In the genomic region with DNA sequence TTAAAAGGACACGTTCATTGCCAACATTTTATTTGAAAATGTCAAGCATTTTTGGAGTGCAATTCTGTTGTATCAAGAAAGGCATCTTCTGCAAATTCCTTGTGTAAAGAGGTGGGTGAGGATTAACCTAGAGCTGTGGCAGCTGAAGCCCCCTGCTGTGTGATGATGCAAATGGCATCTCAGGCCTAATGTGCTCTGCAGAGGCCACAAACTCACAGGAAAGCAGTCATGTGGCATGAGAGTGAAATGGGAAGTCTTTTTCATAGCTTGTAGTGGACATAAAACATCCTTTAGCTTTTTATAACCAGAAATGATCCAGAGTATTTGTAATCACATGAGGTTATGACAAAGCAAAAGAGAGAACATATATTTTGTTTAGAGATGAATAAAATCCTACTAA, we compare ENCODE assay signal across 10 cellular contexts. TPM values are rescaled to one million over a fixed set of nuclear protein-coding genes. Genes with fewer than 3 reads are reported as not detected.
DNase-seq lines count a peak whose midpoint lies in the region; ATAC-seq and TF ChIP-seq lines count a peak whose summit lies in the region.
"Had no signal": no experiment of that assay in that cellular context is flagged by ENCODE, and none has a peak within 500 bp of the region (broad histone marks: within the 10 kb centered on the region; RNA-seq: fewer than 3 reads in every experiment).

No MANE protein-coding gene starts in this region.

- H3K79me2 ChIP-seq in hepatocyte: no peaks in the 10 kb centered on the region

- no peak overlapping the region for H3K4me3 ChIP-seq in NB4 (ENCODE audit: low read depth, low read length)
- no peak overlapping the region for H3K4me3 ChIP-seq in hepatocyte
- H3K4me3 ChIP-seq: esophagus muscularis mucosa had no signal

- H3K4me2 ChIP-seq in hepatocyte: no peak overlapping the region

- H3K27me3 ChIP-seq in hepatocyte: peaks cover 41% of the 10 kb centered on the region

- H3K9me2 ChIP-seq in hepatocyte (replicated peaks; ENCODE audit: insufficient read depth): no peaks in the 10 kb centered on the region

- TF ChIP-seq POLR2A in NB4 (IDR thresholded peaks at IDR 0.05; ENCODE audit: extremely low read depth, insufficient read length): no peak

- H2AFZ ChIP-seq in hepatocyte: no peak overlapping the region

- no peaks in the 10 kb centered on the region for H3K36me3 ChIP-seq in hepatocyte (replicated peaks; ENCODE audit: insufficient read depth, low read depth)
- H3K36me3 ChIP-seq: esophagus muscularis mucosa had no signal

- peaks cover 2% of the 10 kb centered on the region for H3K4me1 ChIP-seq in hepatocyte (ENCODE audit: insufficient read depth)

- 18% methylated on average over 1 of the region's 1 CpG for WGBS in hepatocyte (ENCODE audit: low lambda C conversion rate, missing lambda C conversion rate)

- DNase-seq in Daoy (ENCODE audit: low read depth): peak; percentile 2
- DNase-seq in NB4 (ENCODE audit: low read depth): peak; percentile 47
- DNase-seq in midbrain (lab: John Stamatoyannopoulos, UW): peak; percentile 60
- DNase-seq in hepatocyte (ENCODE audit: low spot score): no peak
- DNase-seq: activated T-cell treated with anti-CD3 and anti-CD28 coated beads for 4 hours had no signal

- no peak for TF ChIP-seq CTCF in NB4 (IDR thresholded peaks at IDR 0.05; ENCODE audit: low read depth, low read length)
- TF ChIP-seq CTCF in VCaP (conservative IDR thresholded peaks at IDR 0.05): peak; percentile 80
- TF ChIP-seq CTCF in hepatocyte (IDR thresholded peaks at IDR 0.05; ENCODE audit: poor library complexity): no peak

- no peak for ATAC-seq in HG03457 (IDR thresholded peaks at IDR 0.05; ENCODE audit: unreplicated experiment)
- ATAC-seq in HG02588 (IDR thresholded peaks at IDR 0.05; ENCODE audit: unreplicated experiment): no peak
- no peak for ATAC-seq in GM19467 (IDR thresholded peaks at IDR 0.05; ENCODE audit: unreplicated experiment)

- H3K27ac ChIP-seq in VCaP (no peak overlapping the region), hepatocyte (no peak overlapping the region)
- H3K27ac ChIP-seq: esophagus muscularis mucosa had no signal

- H3K9me3 ChIP-seq in hepatocyte (ENCODE audit: low read depth): no peaks in the 10 kb centered on the region
- H3K9me3 ChIP-seq: esophagus muscularis mucosa had no signal

- H4K20me1 ChIP-seq in hepatocyte (ENCODE audit: insufficient read depth, poor library complexity, severe bottlenecking): no peaks in the 10 kb centered on the region

RNA-seq across cellular contexts. Expression of a gene that starts 6.4 kb away (rescaled TPM):
- total RNA-seq in Daoy (2014; rRNA removed; shearing (Covaris generic)): 0.46 TPM in 1 of 2 replicates, not detected in the other
- 6.2 and 7.8 TPM in 2 replicates for total RNA-seq in hepatocyte
- 2.9 and 3.9 TPM in 2 replicates for polyA plus RNA-seq in hepatocyte
